In genomic region chr3:99023590-99024192, GRCh38 we compare ENCODE assay signal across 9 cellular contexts.
DNase-seq lines count a peak whose midpoint lies in the region; ATAC-seq and TF ChIP-seq lines count a peak whose summit lies in the region.
"Had no signal": no experiment of that assay in that cellular context is flagged by ENCODE, and none has a peak within 500 bp of the region (broad histone marks: within the 10 kb centered on the region; RNA-seq: fewer than 3 reads in every experiment).

No MANE protein-coding gene starts in this region.

- H3K9me3 ChIP-seq in ascending aorta (peaks cover 4 to 12% of the 10 kb centered on the region in 2 donors), left lung (peaks cover 0 to 6% of the 10 kb centered on the region in 2 donors)

- no peaks in the 10 kb centered on the region for H3K36me3 ChIP-seq in ascending aorta
- no peaks in the 10 kb centered on the region for H3K36me3 ChIP-seq in left lung
- H3K36me3 ChIP-seq: BLaER1 treated with 17β-estradiol and CSF1 and Interleukin-3, amounts not matched to agents 10 nM and 100 nM had no signal

- TF ChIP-seq CTCF in ascending aorta (IDR thresholded peaks at IDR 0.05) (peak; percentile 59 to 68 (median 64)), left lung (IDR thresholded peaks at IDR 0.05) (peak; percentile 52)

- ATAC-seq in GM21619 (IDR thresholded peaks at IDR 0.05; ENCODE audit: unreplicated experiment) (peak; percentile 67), left lung (peak; percentile 70), GM21360 (IDR thresholded peaks at IDR 0.05; ENCODE audit: unreplicated experiment) (no peak), left colon (no peak)

- DNase-seq in DMS79 treated with DMSO at 0.1 percent for 48 hours (lab: John Stamatoyannopoulos, UW) (peak; percentile 2), DMS79 (lab: John Stamatoyannopoulos, UW) (no peak), LHCN-M2 (ENCODE audit: low read depth) (peak; percentile 53), ascending aorta (ENCODE audit: low spot score in 2 of 2) (no peak), left lung (no peak), left colon (no peak)

- H3K4me3 ChIP-seq in ascending aorta, result no peak overlapping the region
- H3K4me3 ChIP-seq in left lung, result no peak overlapping the region
- H3K4me3 ChIP-seq: BLaER1 treated with 17β-estradiol and CSF1 and Interleukin-3, amounts not matched to agents 10 nM and 100 nM had no signal

- intact Hi-C loops in ascending aorta (cut with DNase I), result loop anchor here (2.0 to 10.0 kb wide), 6 partner anchors 149 to 725 kb away; partner anchors contain the start of gene COL8A1
- intact Hi-C loops in left lung (cut with DNase I), result no loop called here
- intact Hi-C loops in left colon (cut with DNase I, micrococcal nuclease), result loop anchor here in 1 of 2 donors (5.0 kb wide), 1 partner anchor 729 kb away; no protein-coding TSS in a partner anchor

- no peak overlapping the region for H3K27ac ChIP-seq in ascending aorta
- no peak overlapping the region for H3K27ac ChIP-seq in left lung
- H3K27ac ChIP-seq: BLaER1 treated with 17β-estradiol and CSF1 and Interleukin-3, amounts not matched to agents 10 nM and 100 nM had no signal

- no peaks in the 10 kb centered on the region for H3K4me1 ChIP-seq in ascending aorta
- H3K4me1 ChIP-seq in left lung, result no peaks in the 10 kb centered on the region
- H3K4me1 ChIP-seq: BLaER1 treated with 17β-estradiol and CSF1 and Interleukin-3, amounts not matched to agents 10 nM and 100 nM had no signal

- H3K27me3 ChIP-seq in ascending aorta (no peaks in the 10 kb centered on the region), left lung (no peaks in the 10 kb centered on the region)
- H3K27me3 ChIP-seq: BLaER1 treated with 17β-estradiol and CSF1 and Interleukin-3, amounts not matched to agents 10 nM and 100 nM had no signal

Comparison
In these comparisons a context has a peak if more than half of its experiments do, and no peak if none do; other contexts are left out.
1. DNase-seq: peak in DMS79 treated with DMSO at 0.1 percent for 48 hours (single experiment) and LHCN-M2 (single experiment); none in DMS79 (single experiment), ascending aorta (0 of 2), left lung (0 of 2) and left colon (0 of 2).
2. ATAC-seq: peak in GM21619 (single experiment) and left lung (single experiment); none in GM21360 (single experiment) and left colon (single experiment).